2 cellular contexts compared by ENCODE assay signal in the genomic region with DNA sequence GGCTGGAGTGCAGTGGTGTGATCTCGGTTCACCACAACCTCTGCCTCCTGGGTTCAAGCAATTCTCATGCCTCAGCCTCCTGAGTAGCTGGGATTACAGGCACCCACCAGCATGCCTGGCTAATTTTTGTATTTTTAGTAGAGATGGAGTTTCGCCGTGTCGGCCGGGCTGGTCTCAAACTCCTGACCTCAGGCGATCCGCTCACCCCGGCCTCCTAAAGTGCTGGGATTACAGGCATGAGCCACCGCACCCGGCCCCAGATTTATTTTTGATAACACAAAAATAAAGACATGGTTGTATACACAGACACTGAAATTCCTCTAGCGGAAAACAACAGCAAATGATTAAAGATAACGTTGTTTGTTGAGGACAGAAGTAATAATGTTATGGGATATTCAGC. TPM values are rescaled to one million over a fixed set of nuclear protein-coding genes. Genes with fewer than 3 reads are reported as not detected.
"Had no signal": no experiment of that assay in that cellular context is flagged by ENCODE, and none has a peak within 500 bp of the region (broad histone marks: within the 10 kb centered on the region; RNA-seq: fewer than 3 reads in every experiment).

No MANE protein-coding gene starts in this region.

RNA-seq across cellular contexts. Expression of a gene that starts 34.1 kb away (rescaled TPM):
- total RNA-seq: M059J, SJSA1 had no signal
